12 cellular contexts compared by ENCODE assay signal in the genomic region with DNA sequence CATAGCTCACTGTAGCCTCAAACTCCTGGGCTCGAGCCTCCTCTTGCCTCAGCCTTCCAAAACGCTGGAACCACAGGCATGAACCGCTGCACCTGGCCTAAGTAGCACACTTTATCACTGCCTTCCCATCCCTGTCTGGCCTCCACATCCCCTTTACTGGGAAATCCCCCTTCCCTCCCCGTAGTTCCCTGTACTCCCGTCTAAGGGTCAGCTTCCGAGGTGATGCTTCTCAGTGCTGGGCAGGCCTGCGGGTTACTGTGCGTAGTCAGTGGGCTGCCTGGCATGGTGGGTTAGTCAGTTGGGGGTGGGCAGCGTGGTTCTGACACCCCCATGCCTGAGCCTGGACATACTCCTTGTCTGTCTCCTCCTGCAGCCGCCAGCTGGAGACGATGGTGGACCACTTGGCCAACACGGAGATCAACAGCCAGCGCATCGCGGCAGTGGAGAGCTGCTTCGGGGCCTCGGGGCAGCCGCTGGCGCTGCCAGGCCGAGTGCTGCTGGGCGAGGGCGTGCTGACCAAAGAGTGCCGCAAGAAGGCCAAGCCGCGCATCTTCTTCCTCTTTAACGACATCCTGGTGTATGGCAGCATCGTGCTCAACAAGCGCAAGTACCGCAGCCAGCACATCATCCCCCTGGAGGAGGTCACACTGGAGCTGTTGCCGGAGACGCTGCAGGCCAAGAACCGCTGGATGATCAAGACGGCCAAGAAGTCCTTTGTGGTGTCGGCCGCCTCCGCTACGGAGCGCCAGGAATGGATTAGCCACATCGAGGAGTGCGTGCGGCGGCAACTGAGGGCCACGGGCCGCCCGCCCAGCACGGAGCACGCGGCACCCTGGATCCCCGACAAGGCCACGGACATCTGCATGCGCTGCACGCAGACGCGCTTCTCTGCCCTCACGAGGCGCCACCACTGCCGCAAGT. TPM values are rescaled to one million over a fixed set of nuclear protein-coding genes. Genes with fewer than 3 reads are reported as not detected.
DNase-seq lines count a peak whose midpoint lies in the region; ATAC-seq and TF ChIP-seq lines count a peak whose summit lies in the region.
"Had no signal": no experiment of that assay in that cellular context is flagged by ENCODE, and none has a peak within 500 bp of the region (broad histone marks: within the 10 kb centered on the region; RNA-seq: fewer than 3 reads in every experiment).

No MANE protein-coding gene starts in this region.

- no peak for TF ChIP-seq EP300 in sigmoid colon (IDR thresholded peaks at IDR 0.05)

- H3K27me3 Mint-ChIP-seq in T-helper 1 cell treated with Interleukin-12 subunit alpha and Interleukin-12 subunit beta and Interleukin-4 antibody, amounts not matched to agents 30 μg/mL and 1 μg/mL, for 36 hours (ENCODE audit: low read depth), result no peaks in the 10 kb centered on the region
- no peaks in the 10 kb centered on the region for H3K27me3 Mint-ChIP-seq in central memory CD8-positive, alpha-beta T cell

- TF ChIP-seq POLR2A in sigmoid colon (IDR thresholded peaks at IDR 0.05), result no peak
- TF ChIP-seq POLR2A in erythroblast (IDR thresholded peaks at IDR 0.05; ENCODE audit: low read length), result no peak
- TF ChIP-seq POLR2A in adrenal gland (IDR thresholded peaks at IDR 0.05), result no peak

- WGBS in sigmoid colon, 2 donors, result 90 to 94% methylated on average over 57 of the region's 57 CpGs
- WGBS in adrenal gland, 4 donors, result 94 to 96% (median 95%) methylated on average over 44 to 57 of the region's 57 CpGs

- TF ChIP-seq CTCF in sigmoid colon (IDR thresholded peaks at IDR 0.05) (no peak), adrenal gland (IDR thresholded peaks at IDR 0.05) (no peak)

- no peak for DNase-seq in T-helper 1 cell
- DNase-seq in HuH-7 (ENCODE audit: low spot score), result peak; percentile 10
- DNase-seq in central memory CD8-positive, alpha-beta T cell (ENCODE audit: low spot score in 2 of 2), result no peak
- peak; percentile 59 for DNase-seq in sigmoid colon
- DNase-seq in erythroblast (lab: John Stamatoyannopoulos, UW), result no peak
- DNase-seq in hypothalamus (lab: John Stamatoyannopoulos, UW), result no peak
- no peak for DNase-seq in adrenal gland
- DNase-seq: DMS153, NCI-H2107, SW 1271 had no signal

- H3K27me3 ChIP-seq in sigmoid colon (no peaks in the 10 kb centered on the region), adrenal gland (no peaks in the 10 kb centered on the region)

- H3K9me3 Mint-ChIP-seq in T-helper 1 cell treated with Interleukin-12 subunit alpha and Interleukin-12 subunit beta and Interleukin-4 antibody, amounts not matched to agents 30 μg/mL and 1 μg/mL, for 36 hours, result no peaks in the 10 kb centered on the region
- no peaks in the 10 kb centered on the region for H3K9me3 Mint-ChIP-seq in central memory CD8-positive, alpha-beta T cell

- H3K4me1 ChIP-seq in sigmoid colon, result peaks cover 0 to 57% (median 41%) of the 10 kb centered on the region in 4 donors
- H3K4me1 ChIP-seq in adrenal gland (replicated peaks in 1 of 2), result peaks cover 0 to 7% of the 10 kb centered on the region in 2 donors

- peaks cover 54% of the 10 kb centered on the region for H3K36me3 Mint-ChIP-seq in T-helper 1 cell treated with Interleukin-12 subunit alpha and Interleukin-12 subunit beta and Interleukin-4 antibody, amounts not matched to agents 30 μg/mL and 1 μg/mL, for 36 hours (ENCODE audit: low read depth)
- peaks cover 50% of the 10 kb centered on the region for H3K36me3 Mint-ChIP-seq in central memory CD8-positive, alpha-beta T cell (ENCODE audit: insufficient read depth)

- peaks cover 15 to 40% (median 29%) of the 10 kb centered on the region in 4 donors for H3K36me3 ChIP-seq in sigmoid colon
- H3K36me3 ChIP-seq in adrenal gland (replicated peaks in 1 of 2), result peaks cover 0 to 25% of the 10 kb centered on the region in 2 donors

- H3K9me3 ChIP-seq in sigmoid colon (no peaks in the 10 kb centered on the region), adrenal gland (replicated peaks in 1 of 3) (no peaks in the 10 kb centered on the region)

- H3K27ac ChIP-seq in sigmoid colon (no peak overlapping the region), adrenal gland (no peak overlapping the region)
- H3K27ac ChIP-seq: 22Rv1 had no signal

- H3K4me3 ChIP-seq in sigmoid colon (no peak overlapping the region), adrenal gland (no peak overlapping the region)

- peak overlapping the region; percentile 78 for H3K4me3 Mint-ChIP-seq in T-helper 1 cell treated with Interleukin-12 subunit alpha and Interleukin-12 subunit beta and Interleukin-4 antibody, amounts not matched to agents 30 μg/mL and 1 μg/mL, for 36 hours
- peak overlapping the region; percentile 90 for H3K4me3 Mint-ChIP-seq in central memory CD8-positive, alpha-beta T cell

- intact Hi-C loops in sigmoid colon (cut with DNase I), result no loop called here
- intact Hi-C loops in adrenal gland (cut with DNase I), result no loop called here

- peak overlapping the region; percentile 93 for H3K27ac Mint-ChIP-seq in T-helper 1 cell treated with Interleukin-12 subunit alpha and Interleukin-12 subunit beta and Interleukin-4 antibody, amounts not matched to agents 30 μg/mL and 1 μg/mL, for 36 hours
- H3K27ac Mint-ChIP-seq in central memory CD8-positive, alpha-beta T cell (ENCODE audit: low read depth), result peak overlapping the region; percentile 98

- ATAC-seq in central memory CD8-positive, alpha-beta T cell (replicated peaks; ENCODE audit: extremely low read depth, poor library complexity, severe bottlenecking), result no peak

- peaks cover 63% of the 10 kb centered on the region for H3K4me1 Mint-ChIP-seq in T-helper 1 cell treated with Interleukin-12 subunit alpha and Interleukin-12 subunit beta and Interleukin-4 antibody, amounts not matched to agents 30 μg/mL and 1 μg/mL, for 36 hours (ENCODE audit: low read depth)
- H3K4me1 Mint-ChIP-seq in central memory CD8-positive, alpha-beta T cell, result peaks cover 69% of the 10 kb centered on the region

RNA-seq across cellular contexts. Expression of a gene that starts 8.4 kb away (rescaled TPM):
- total RNA-seq in sigmoid colon, result 10 to 100 TPM; 19.4 to 34.6 (median 22.6) TPM
- 10 to 100 TPM in 1 of 3 donors, 1 to 10 TPM in 2; 1.2 to 13.0 (median 6.0) TPM for polyA plus RNA-seq in sigmoid colon
- total RNA-seq in adrenal gland, result 10 to 100 TPM in 3 of 8 donors, 1 to 10 TPM in 5; 1.7 to 23.1 (median 6.9) TPM
- 1 to 10 TPM in 2 of 3 donors, under 1 TPM in 1; 0.62 to 9.5 (median 7.9) TPM for polyA plus RNA-seq in adrenal gland

RNA-seq across cellular contexts. Expression of a gene that starts 41.4 kb away (rescaled TPM):
- total RNA-seq in sigmoid colon (10 to 100 TPM; 32.1 to 36.0 (median 34.2) TPM), adrenal gland (10 to 100 TPM; 39.2 to 68.5 (median 48.4) TPM)
- polyA plus RNA-seq in sigmoid colon (10 to 100 TPM; 13.2 to 19.1 (median 16.0) TPM), adrenal gland (10 to 100 TPM; 20.0 to 25.3 (median 25.0) TPM)

Comparison
In these comparisons a context has a peak if more than half of its experiments do, and no peak if none do; other contexts are left out.
1. DNase-seq: peak in HuH-7 (single experiment) and sigmoid colon (single experiment); none in T-helper 1 cell (0 of 5), central memory CD8-positive, alpha-beta T cell (0 of 2), erythroblast (0 of 2), hypothalamus (0 of 51) and adrenal gland (0 of 7).